Comparison of ENCODE assay signal across 8 cellular contexts in genomic region chr1:8373547-8374270, GRCh38. TPM values are rescaled to one million over a fixed set of nuclear protein-coding genes. Genes with fewer than 3 reads are reported as not detected.
DNase-seq lines count a peak whose midpoint lies in the region; ATAC-seq, FAIRE-seq and TF ChIP-seq lines count a peak whose summit lies in the region.

No MANE protein-coding gene starts in this region.

- peak overlapping the region; percentile 27; the same call in 1 of the 2 replicates for H3K27ac ChIP-seq in HUES6 (ENCODE audit: low read depth, low read length)
- peak overlapping the region; percentile 65 for H3K27ac ChIP-seq in angular gyrus (ENCODE audit: low read depth, low read length)
- H3K27ac ChIP-seq in right atrium auricular region = peak overlapping the region; percentile 90 to 98

- H3K36me3 ChIP-seq in HUES6 (ENCODE audit: control insufficient read depth, insufficient read depth, low read length) (0 out of 2 replicates have a peak, but pooled peaks cover 5% of the 10 kb centered on the region), right atrium auricular region (peaks cover 8% of the 10 kb centered on the region)

- H3K4me3 ChIP-seq in HUES6 (ENCODE audit: low read depth, low read length) (no peak overlapping the region), right atrium auricular region (peak overlapping the region in 1 of 2 donors; percentile 21)

- H3K27me3 ChIP-seq in HUES6 (ENCODE audit: control insufficient read depth, insufficient read depth, low read length) (no peaks in the 10 kb centered on the region), right atrium auricular region (no peaks in the 10 kb centered on the region)

- no peak overlapping the region for H3K9ac ChIP-seq in HUES6 (ENCODE audit: low read length)

- H3K4me1 ChIP-seq in HUES6 (ENCODE audit: control insufficient read depth, insufficient read depth, low read length) = peaks cover 54% of the 10 kb centered on the region
- peaks cover 0 to 90% of the 10 kb centered on the region in 2 donors for H3K4me1 ChIP-seq in right atrium auricular region

- DNase-seq in right atrium auricular region (ENCODE audit: low spot score) (peak; percentile 90), retina (peak; percentile 76), GDM1 (lab: John Stamatoyannopoulos, UW) (no peak), GM19239 (ENCODE audit: insufficient read length, low spot score) (no peak), iPS-NIHi7 (ENCODE audit: extremely low spot score) (no peak)
- DNase-seq in stimulated activated naive CD8-positive, alpha-beta T cell treated with anti-CD3 and anti-CD28 coated beads, Interleukin-15, Interleukin-2, amounts not matched to agents 100 U/mL and 50 U/mL, for 24 hours = no peak

- no peaks in the 10 kb centered on the region for H3K9me3 ChIP-seq in HUES6 (ENCODE audit: control insufficient read depth, insufficient read depth, low read depth, low read length)
- H3K9me3 ChIP-seq in right atrium auricular region = no peaks in the 10 kb centered on the region

- no peak for ATAC-seq in stimulated activated naive CD8-positive, alpha-beta T cell treated with anti-CD3 and anti-CD28 coated beads, Interleukin-15, Interleukin-2, amounts not matched to agents 100 U/mL and 50 U/mL, for 24 hours

- no peak for FAIRE-seq in GM19239 (lab: Jason Lieb, UNC)

- TF ChIP-seq CTCF in right atrium auricular region (IDR thresholded peaks at IDR 0.05) = no peak

RNA-seq across cellular contexts. Expression of gene SLC45A1, which starts 55.8 kb away (rescaled TPM):
- total RNA-seq in right atrium auricular region = 1 to 10 TPM; 1.0 to 3.0 TPM

Comparison
In these comparisons a context has a peak if more than half of its experiments do, and no peak if none do; other contexts are left out.
1. H3K27ac ChIP-seq: peak in every context shown above with its lines; median percentile 94 in right atrium auricular region; 65 in angular gyrus; 27 in HUES6.
2. DNase-seq: peak in right atrium auricular region (single experiment) and retina (single experiment); none in GDM1 (single experiment), GM19239 (single experiment), iPS-NIHi7 (single experiment) and stimulated activated naive CD8-positive, alpha-beta T cell treated with anti-CD3 and anti-CD28 coated beads, Interleukin-15, Interleukin-2, amounts not matched to agents 100 U/mL and 50 U/mL, for 24 hours (single experiment).